In genomic region chrY:13479031-13479705, GRCh38 we compare ENCODE assay signal across 8 cellular contexts. TPM values are rescaled to one million over a fixed set of nuclear protein-coding genes. Genes with fewer than 3 reads are reported as not detected.
A peak's percentile ranks its signal among the peaks of the same experiment; 100 is the strongest.
DNase-seq lines count a peak whose midpoint lies in the region; ATAC-seq and TF ChIP-seq lines count a peak whose summit lies in the region.

No MANE protein-coding gene starts in this region.

- H3K4me3 ChIP-seq in DOHH2 (ENCODE audit: low read length) (peak overlapping the region; percentile 83), LNCaP clone FGC (ENCODE audit: low read depth, low read length) (peak overlapping the region; percentile 67), suprapubic skin (peak overlapping the region; percentile 58), dorsolateral prefrontal cortex (peak overlapping the region in 12 of 59 donors; percentile 55 to 81 (median 71))

- H4K20me1 ChIP-seq in DOHH2 (ENCODE audit: control insufficient read depth, insufficient read depth, low read depth, low read length), result no peaks in the 10 kb centered on the region

- no peaks in the 10 kb centered on the region for H3K27me3 ChIP-seq in DOHH2 (ENCODE audit: control insufficient read depth, low read length)
- no peaks in the 10 kb centered on the region for H3K27me3 ChIP-seq in suprapubic skin
- H3K27me3 ChIP-seq in dorsolateral prefrontal cortex, result no peaks in the 10 kb centered on the region

- peaks cover 60% of the 10 kb centered on the region for H3K79me2 ChIP-seq in DOHH2 (ENCODE audit: control insufficient read depth, low read length)

- H3K4me1 ChIP-seq in DOHH2 (ENCODE audit: control insufficient read depth, low read length), result peaks cover 27% of the 10 kb centered on the region
- peaks cover 15% of the 10 kb centered on the region for H3K4me1 ChIP-seq in suprapubic skin

- intact Hi-C loops in dorsolateral prefrontal cortex (cut with DNase I), result loop anchor here in 1 of 2 donors (2.0 kb wide), 1 partner anchor 226 kb away; no protein-coding TSS in a partner anchor

- peak overlapping the region; percentile 87 for H3K4me2 ChIP-seq in DOHH2 (ENCODE audit: low read length)

- no peak for DNase-seq in LNCaP clone FGC (ENCODE audit: low read depth)
- peak; percentile 65 for DNase-seq in activated naive CD4-positive, alpha-beta T cell treated with Interleukin-2 at 50 U/mL for 16 hours
- peak; percentile 46 for DNase-seq in kidney glomerular epithelial cell (lab: John Stamatoyannopoulos, UW)
- no peak for DNase-seq in suprapubic skin (ENCODE audit: low spot score in 2 of 2)
- DNase-seq in dorsolateral prefrontal cortex, result no peak

- H3K9me3 ChIP-seq in DOHH2 (ENCODE audit: control insufficient read depth, insufficient read depth, low read length), result no peaks in the 10 kb centered on the region
- H3K9me3 ChIP-seq in suprapubic skin, result no peaks in the 10 kb centered on the region

- ATAC-seq in HG03280 (IDR thresholded peaks at IDR 0.05; ENCODE audit: unreplicated experiment), result no peak
- no peak for ATAC-seq in HG02970 (IDR thresholded peaks at IDR 0.05; ENCODE audit: low FRiP score, unreplicated experiment)

- TF ChIP-seq CTCF in DOHH2 (IDR thresholded peaks at IDR 0.05; ENCODE audit: low read depth, low read length, poor library complexity, severe bottlenecking) (no peak), LNCaP clone FGC (IDR thresholded peaks at IDR 0.05; ENCODE audit: control insufficient read depth, extremely low read depth, insufficient read depth) (no peak), suprapubic skin (IDR thresholded peaks at IDR 0.05) (no peak), dorsolateral prefrontal cortex (IDR thresholded peaks at IDR 0.05 in 54 of 56, conservative IDR thresholded peaks at IDR 0.05 in 2 of 56; ENCODE audit: low read depth in 1 of 56, partially characterized antibody in 56 of 56) (peak in 1 of 56 donors; percentile 12)

- WGBS in suprapubic skin, result no CpG with 5 or more reads among the region's 39 CpGs

- TF ChIP-seq EP300 in suprapubic skin (IDR thresholded peaks at IDR 0.05), result no peak

- no peaks in the 10 kb centered on the region for H3F3A ChIP-seq in DOHH2 (ENCODE audit: control insufficient read depth, insufficient read depth)

- H3K9me2 ChIP-seq in DOHH2 (replicated peaks; ENCODE audit: control insufficient read depth, low read length), result no peaks in the 10 kb centered on the region

- TF ChIP-seq POLR2A in suprapubic skin (IDR thresholded peaks at IDR 0.05), result no peak

- H3K27ac ChIP-seq in DOHH2 (ENCODE audit: low read depth, low read length), result peak overlapping the region; percentile 80
- peak overlapping the region; percentile 89 for H3K27ac ChIP-seq in suprapubic skin
- peak overlapping the region in 12 of 59 donors; percentile 80 to 97 (median 94) for H3K27ac ChIP-seq in dorsolateral prefrontal cortex

- H3K36me3 ChIP-seq in DOHH2 (ENCODE audit: control insufficient read depth, low read length), result peaks cover 43% of the 10 kb centered on the region
- no peaks in the 10 kb centered on the region for H3K36me3 ChIP-seq in suprapubic skin

RNA-seq across cellular contexts. Expression of gene UTY, which starts 0.7 kb away (rescaled TPM):
- total RNA-seq in suprapubic skin (10 to 100 TPM in 2 of 4 donors, under 1 TPM in 2; 0.11 to 40.0 (median 17.5) TPM), dorsolateral prefrontal cortex (10 to 100 TPM in 30 of 120 experiments, under 1 TPM in 3, not detected in 87; 0.07 to 57.2 (median 33.9) TPM)

Comparison
In these comparisons a context has a peak if more than half of its experiments do, and no peak if none do; other contexts are left out.
1. DNase-seq: peak in activated naive CD4-positive, alpha-beta T cell treated with Interleukin-2 at 50 U/mL for 16 hours (single experiment) and kidney glomerular epithelial cell (single experiment); none in LNCaP clone FGC (single experiment), suprapubic skin (0 of 2) and dorsolateral prefrontal cortex (0 of 10).